Comparison of ENCODE assay signal across 17 cellular contexts in genomic region chr1:34847094-34847493, GRCh38. TPM values are rescaled to one million over a fixed set of nuclear protein-coding genes. Genes with fewer than 3 reads are reported as not detected.
DNase-seq lines count a peak whose midpoint lies in the region; ATAC-seq and TF ChIP-seq lines count a peak whose summit lies in the region.
"Had no signal": no experiment of that assay in that cellular context is flagged by ENCODE, and none has a peak within 500 bp of the region (broad histone marks: within the 10 kb centered on the region; RNA-seq: fewer than 3 reads in every experiment).

No MANE protein-coding gene starts in this region.

- H3K27ac Mint-ChIP-seq in endodermal cell = peak overlapping the region; percentile 64

- peaks cover 22% of the 10 kb centered on the region for H3K36me3 ChIP-seq in endodermal cell (ENCODE audit: control insufficient read depth, insufficient read depth, low read length)

- TF ChIP-seq CTCF in endodermal cell (conservative IDR thresholded peaks at IDR 0.05) (no peak), dorsolateral prefrontal cortex (IDR thresholded peaks at IDR 0.05 in 54 of 56, conservative IDR thresholded peaks at IDR 0.05 in 2 of 56; ENCODE audit: low read depth in 1 of 56, partially characterized antibody in 56 of 56) (no peak)

- H3K27me3 ChIP-seq in endodermal cell (ENCODE audit: control insufficient read depth, insufficient read depth, low read length, poor library complexity, severe bottlenecking) (no peaks in the 10 kb centered on the region), dorsolateral prefrontal cortex (no peaks in the 10 kb centered on the region)

- peaks cover 82% of the 10 kb centered on the region for H3K4me1 Mint-ChIP-seq in endodermal cell

- H3K9ac ChIP-seq in endodermal cell (ENCODE audit: extremely low read depth, low read length, poor library complexity, severe bottlenecking) = no peak overlapping the region

- ATAC-seq in HG03520 (IDR thresholded peaks at IDR 0.05; ENCODE audit: unreplicated experiment) = no peak
- ATAC-seq: K562, Right ventricle myocardium inferior had no signal

- no peaks in the 10 kb centered on the region for H3K27me3 Mint-ChIP-seq in endodermal cell (ENCODE audit: insufficient read depth)

- H3K27ac ChIP-seq in endodermal cell (ENCODE audit: low read depth, low read length) (peak overlapping the region; percentile 79), dorsolateral prefrontal cortex (no peak overlapping the region)
- H3K27ac ChIP-seq: C4-2B had no signal

- no peaks in the 10 kb centered on the region for H3K9me3 ChIP-seq in endodermal cell (ENCODE audit: control insufficient read depth, low read length)

- peaks cover 55% of the 10 kb centered on the region for H3K4me1 ChIP-seq in endodermal cell (ENCODE audit: control insufficient read depth, insufficient read depth, low read length)

- WGBS in endodermal cell (ENCODE audit: insufficient coverage in 1 of 2, insufficient read length in 1 of 2), 2 experiments = 71 to 78% methylated on average over 4 to 7 of the region's 7 CpGs

- intact Hi-C loops in posterior vena cava (cut with DNase I) = no loop called here
- intact Hi-C loops in dorsolateral prefrontal cortex (cut with DNase I) = no loop called here

- peaks cover 11% of the 10 kb centered on the region for H3K36me3 Mint-ChIP-seq in endodermal cell (ENCODE audit: low read depth)

- DNase-seq in COLO668 (lab: John Stamatoyannopoulos, UW; ENCODE audit: unreplicated experiment) = peak; percentile 82
- peak; percentile 70 for DNase-seq in NCI-H146 (lab: John Stamatoyannopoulos, UW)
- no peak for DNase-seq in endodermal cell
- DNase-seq in posterior vena cava (ENCODE audit: low spot score) = peak; percentile 55
- no peak for DNase-seq in dorsolateral prefrontal cortex
- no peak for DNase-seq in CD1c-positive myeloid dendritic cell (ENCODE audit: extremely low spot score)
- DNase-seq: ACHN, DMS 273 treated with DMSO at 0.1 percent for 48 hours, NCI-H1092 treated with DMSO at 0.1 percent for 48 hours, NCI-H187 treated with DMSO at 0.1 percent for 48 hours, NCI-H526 had no signal

- no peaks in the 10 kb centered on the region for H3K9me3 Mint-ChIP-seq in endodermal cell

- H3K4me3 Mint-ChIP-seq in endodermal cell = no peak overlapping the region

- H3K4me3 ChIP-seq in endodermal cell (ENCODE audit: low read length) (no peak overlapping the region), dorsolateral prefrontal cortex (no peak overlapping the region)
- H3K4me3 ChIP-seq: K562 had no signal

RNA-seq across cellular contexts. Expression of gene SMIM12, which starts 12.5 kb away (rescaled TPM):
- total RNA-seq in endodermal cell (10 to 100 TPM; 43.0 to 47.6 TPM), posterior vena cava (10 to 100 TPM; 52.3 to 57.5 TPM), dorsolateral prefrontal cortex (10 to 100 TPM; 28.2 to 65.2 (median 48.3) TPM)
- polyA plus RNA-seq in endodermal cell (2013, experiment 1 of 2) = 29.8 TPM
- polyA plus RNA-seq in endodermal cell (2013, experiment 2 of 2) = 31.3 TPM

RNA-seq across cellular contexts. Expression of gene GJA4, which starts 54.3 kb away (rescaled TPM):
- total RNA-seq in endodermal cell (1 to 10 TPM; 9.0 TPM), posterior vena cava (10 to 100 TPM; 21.8 to 26.8 TPM), dorsolateral prefrontal cortex (10 to 100 TPM in 15 of 120 experiments, 1 to 10 TPM in 105; 1.3 to 19.5 (median 5.2) TPM)
- polyA plus RNA-seq in endodermal cell (2013, experiment 1 of 2) = 7.8 TPM
- 6.7 TPM for polyA plus RNA-seq in endodermal cell (2013, experiment 2 of 2)
- total RNA-seq: H4, OCI-LY7 had no signal

Comparison
In these comparisons a context has a peak if more than half of its experiments do, and no peak if none do; other contexts are left out.
1. DNase-seq: peak in COLO668 (single experiment), NCI-H146 (single experiment) and posterior vena cava (single experiment); none in endodermal cell (single experiment), dorsolateral prefrontal cortex (0 of 10) and CD1c-positive myeloid dendritic cell (single experiment).